In genomic region chr12:56115329-56115728, GRCh38 we compare ENCODE assay signal across 6 cellular contexts. TPM values are rescaled to one million over a fixed set of nuclear protein-coding genes. Genes with fewer than 3 reads are reported as not detected.
DNase-seq lines count a peak whose midpoint lies in the region; ATAC-seq and TF ChIP-seq lines count a peak whose summit lies in the region.

No MANE protein-coding gene starts in this region.

- TF ChIP-seq CTCF in GM23338 (conservative IDR thresholded peaks at IDR 0.05; ENCODE audit: low read depth in 2 of 2), result no peak
- TF ChIP-seq CTCF in adrenal gland (IDR thresholded peaks at IDR 0.05), result no peak

- H3K27me3 ChIP-seq in GM23338 (ENCODE audit: insufficient read depth), result no peaks in the 10 kb centered on the region
- H3K27me3 ChIP-seq in adrenal gland, result no peaks in the 10 kb centered on the region
- no peaks in the 10 kb centered on the region for H3K27me3 ChIP-seq in mucosa of stomach (ENCODE audit: control insufficient read depth, insufficient read depth, low read length)

- H3K4me1 ChIP-seq in GM23338 (ENCODE audit: insufficient read depth) (peaks cover 10% of the 10 kb centered on the region), adrenal gland (replicated peaks in 1 of 2) (peaks cover 19 to 22% of the 10 kb centered on the region in 2 donors), mucosa of stomach (ENCODE audit: control insufficient read depth, insufficient read depth, low read length) (peaks cover 13% of the 10 kb centered on the region)

- peak overlapping the region; percentile 100 for H3K27ac Mint-ChIP-seq in GM23338

- peak; percentile 42 for DNase-seq in GM23338 (ENCODE audit: low spot score)
- peak in 4 of 7 donors; percentile 21 to 69 (median 43) for DNase-seq in adrenal gland
- no peak for DNase-seq in Ammon's horn (ENCODE audit: low spot score)
- no peak for DNase-seq in RPMI8226
- no peak for DNase-seq in SK-N-DZ (ENCODE audit: low spot score)

- no peaks in the 10 kb centered on the region for H3K9me3 ChIP-seq in adrenal gland (replicated peaks in 1 of 3)
- no peaks in the 10 kb centered on the region for H3K9me3 ChIP-seq in mucosa of stomach (ENCODE audit: control insufficient read depth, low read length)

- intact Hi-C loops in adrenal gland (cut with DNase I), result no loop called here

- H3K4me3 ChIP-seq in GM23338 (peak overlapping the region; percentile 86), adrenal gland (peak overlapping the region in 3 of 4 donors; percentile 22 to 76 (median 41)), mucosa of stomach (ENCODE audit: low read length) (peak overlapping the region; percentile 88)

- peaks cover 6% of the 10 kb centered on the region; the same call in 2 of the 3 replicates for H3K9me3 Mint-ChIP-seq in GM23338

- no peak for TF ChIP-seq POLR2A in adrenal gland (IDR thresholded peaks at IDR 0.05)

- H3K36me3 Mint-ChIP-seq in GM23338 (ENCODE audit: low read depth), result peaks cover 61% of the 10 kb centered on the region

- H3K9ac ChIP-seq in mucosa of stomach (ENCODE audit: low read length), result peak overlapping the region; percentile 96

- H3K4me3 Mint-ChIP-seq in GM23338, result peak overlapping the region; percentile 94

- peak overlapping the region; percentile 6 for H2AFZ ChIP-seq in GM23338

- H3K79me2 ChIP-seq in GM23338 (replicated peaks; ENCODE audit: insufficient read depth), result peaks cover 12% of the 10 kb centered on the region

- no peak for ATAC-seq in GM23338

- peaks cover 22% of the 10 kb centered on the region for H3K27me3 Mint-ChIP-seq in GM23338 (ENCODE audit: insufficient read depth, low read depth, poor library complexity)

- H3K9me2 ChIP-seq in GM23338 (ENCODE audit: insufficient read depth), result no peaks in the 10 kb centered on the region

- WGBS in adrenal gland, 4 donors, result 48 to 60% (median 51%) methylated on average over 10 of the region's 10 CpGs

- H3K27ac ChIP-seq in GM23338 (ENCODE audit: low read depth) (peak overlapping the region; percentile 96; the same call in 1 of the 2 replicates), adrenal gland (peak overlapping the region in 3 of 5 donors; percentile 84 to 97 (median 94))

- H4K20me1 ChIP-seq in GM23338 (replicated peaks; ENCODE audit: insufficient read depth), result no peaks in the 10 kb centered on the region

- peaks cover 19% of the 10 kb centered on the region for H3K4me1 Mint-ChIP-seq in GM23338

- H3K4me2 ChIP-seq in GM23338, result peak overlapping the region; percentile 90

- H3K36me3 ChIP-seq in GM23338 (ENCODE audit: insufficient read depth) (peaks cover 21% of the 10 kb centered on the region), adrenal gland (replicated peaks in 1 of 2) (peaks cover 0 to 36% of the 10 kb centered on the region in 2 donors), mucosa of stomach (ENCODE audit: control insufficient read depth, insufficient read depth, low read length) (peaks cover 5% of the 10 kb centered on the region)

- H3F3A ChIP-seq in GM23338 (replicated peaks; ENCODE audit: low read depth), result peaks cover 35% of the 10 kb centered on the region

TF ChIP-seq in GM23338, 12 proteins besides CTCF, POLR2A, EP300 and RAD21:
- no peak for TF ChIP-seq ZNF462 (CRISPR knock-in tag; IDR thresholded peaks at IDR 0.05)
- no peak for TF ChIP-seq EZH2 (IDR thresholded peaks at IDR 0.05; ENCODE audit: low read depth, unreplicated experiment)

RNA-seq across cellular contexts. Expression of gene RPL41, which starts 1.1 kb away (rescaled TPM):
- total RNA-seq in GM23338 (2014; rRNA removed; shearing (Covaris generic)), result 1,633 and 2,039 TPM in 2 replicates
- polyA plus RNA-seq in GM23338 (2016; fragmentation: Nextera tagmentation; extraction: Ambion mirVana) (3,858 and 3,875 TPM in 2 replicates), adrenal gland (1,000 to 10,000 TPM; 2,153 to 6,204 (median 2,446) TPM)
- 1,000 to 10,000 TPM; 1,635 to 4,364 (median 3,125) TPM for total RNA-seq in adrenal gland
- polyA plus RNA-seq in SK-N-DZ (2014; cell fraction: cytosol; rRNA removed), result 3,750 and 3,796 TPM in 2 replicates
- 2,247 and 3,087 TPM in 2 replicates for polyA plus RNA-seq in SK-N-DZ (2014; cell fraction: nucleus; rRNA removed)

RNA-seq across cellular contexts. Expression of gene ZC3H10, which starts 2.7 kb away (rescaled TPM):
- 4.2 and 5.4 TPM in 2 replicates for total RNA-seq in GM23338 (2014; rRNA removed; shearing (Covaris generic))
- polyA plus RNA-seq in GM23338 (2016; fragmentation: Nextera tagmentation; extraction: Ambion mirVana), result 2.2 and 2.7 TPM in 2 replicates
- total RNA-seq in adrenal gland, result 10 to 100 TPM in 3 of 8 donors, 1 to 10 TPM in 5; 4.3 to 15.0 (median 8.8) TPM
- 1 to 10 TPM; 2.2 to 5.5 (median 5.0) TPM for polyA plus RNA-seq in adrenal gland
- 4.9 and 5.9 TPM in 2 replicates for polyA plus RNA-seq in SK-N-DZ (2014; cell fraction: cytosol; rRNA removed)
- polyA plus RNA-seq in SK-N-DZ (2014; cell fraction: nucleus; rRNA removed), result 5.0 and 5.6 TPM in 2 replicates

RNA-seq across cellular contexts. Expression of gene PA2G4, which starts 11.0 kb away (rescaled TPM):
- 231 and 237 TPM in 2 replicates for total RNA-seq in GM23338 (2014; rRNA removed; shearing (Covaris generic))
- 349 and 373 TPM in 2 replicates for polyA plus RNA-seq in GM23338 (2016; fragmentation: Nextera tagmentation; extraction: Ambion mirVana)
- total RNA-seq in adrenal gland, result 100 to 1,000 TPM in 4 of 8 donors, 10 to 100 TPM in 4; 64.1 to 119 (median 95.8) TPM
- 100 to 1,000 TPM in 2 of 3 donors, 10 to 100 TPM in 1; 83.3 to 252 (median 106) TPM for polyA plus RNA-seq in adrenal gland
- 542 and 642 TPM in 2 replicates for polyA plus RNA-seq in SK-N-DZ (2014; cell fraction: cytosol; rRNA removed)
- polyA plus RNA-seq in SK-N-DZ (2014; cell fraction: nucleus; rRNA removed), result 265 and 280 TPM in 2 replicates

RNA-seq across cellular contexts. Expression of gene ESYT1, which starts 12.7 kb away (rescaled TPM):
- total RNA-seq in GM23338 (2014; rRNA removed; shearing (Covaris generic)), result 97.2 and 142 TPM in 2 replicates
- polyA plus RNA-seq in GM23338 (2016; fragmentation: Nextera tagmentation; extraction: Ambion mirVana), result 23.3 and 26.2 TPM in 2 replicates
- 100 to 1,000 TPM in 7 of 8 donors, 10 to 100 TPM in 1; 95.5 to 156 (median 127) TPM for total RNA-seq in adrenal gland
- polyA plus RNA-seq in adrenal gland, result 100 to 1,000 TPM in 1 of 3 donors, 10 to 100 TPM in 2; 27.2 to 103 (median 35.4) TPM
- 52.5 and 91.4 TPM in 2 replicates for polyA plus RNA-seq in SK-N-DZ (2014; cell fraction: cytosol; rRNA removed)
- polyA plus RNA-seq in SK-N-DZ (2014; cell fraction: nucleus; rRNA removed), result 56.6 and 68.2 TPM in 2 replicates

RNA-seq across cellular contexts. Expression of gene ERBB3, which starts 35.4 kb away (rescaled TPM):
- total RNA-seq in GM23338 (2014; rRNA removed; shearing (Covaris generic)), result 44.4 and 54.4 TPM in 2 replicates
- polyA plus RNA-seq in GM23338 (2016; fragmentation: Nextera tagmentation; extraction: Ambion mirVana) (21.0 and 23.3 TPM in 2 replicates), adrenal gland (1 to 10 TPM; 1.9 to 5.0 (median 2.6) TPM)
- 10 to 100 TPM in 1 of 8 donors, 1 to 10 TPM in 7; 1.3 to 25.7 (median 1.5) TPM for total RNA-seq in adrenal gland
- polyA plus RNA-seq in SK-N-DZ (2014; cell fraction: cytosol; rRNA removed), result 0.03 and 0.30 TPM in 2 replicates
- polyA plus RNA-seq in SK-N-DZ (2014; cell fraction: nucleus; rRNA removed), result 0.19 and 0.42 TPM in 2 replicates

Comparison
In these comparisons a context has a peak if more than half of its experiments do, and no peak if none do; other contexts are left out.
1. DNase-seq: peak in GM23338 (single experiment) and adrenal gland (4 of 7); none in Ammon's horn (single experiment), RPMI8226 (single experiment) and SK-N-DZ (single experiment).
2. Peak in every context shown above with its lines, with median percentiles within 50 percentile points of each other: H3K4me3 ChIP-seq.